ENCODE assay signal across 19 cellular contexts in genomic region chr10:87896216-87896615, GRCh38. TPM values are rescaled to one million over a fixed set of nuclear protein-coding genes. Genes with fewer than 3 reads are reported as not detected.
DNase-seq lines count a peak whose midpoint lies in the region; ATAC-seq and TF ChIP-seq lines count a peak whose summit lies in the region.
"Had no signal": no experiment of that assay in that cellular context is flagged by ENCODE, and none has a peak within 500 bp of the region (broad histone marks: within the 10 kb centered on the region; RNA-seq: fewer than 3 reads in every experiment).

No MANE protein-coding gene starts in this region.

- WGBS in gastroesophageal sphincter (ENCODE audit: low coverage in 1 of 2), 2 donors = 39 to 62% methylated on average over 2 of the region's 2 CpGs

- H3K9me3 Mint-ChIP-seq in CD4-positive, alpha-beta T cell = peaks cover 2% of the 10 kb centered on the region
- peaks cover 48% of the 10 kb centered on the region for H3K9me3 Mint-ChIP-seq in nephron progenitor cell

- no peak for ATAC-seq in CD4-positive, alpha-beta T cell (ENCODE audit: poor library complexity)
- ATAC-seq in HG03280 (IDR thresholded peaks at IDR 0.05; ENCODE audit: unreplicated experiment) (no peak), gastroesophageal sphincter (no peak)

- no peaks in the 10 kb centered on the region for H3K27me3 ChIP-seq in CD4-positive, alpha-beta T cell (ENCODE audit: control insufficient read depth, insufficient read depth, low read length)
- H3K27me3 ChIP-seq in ascending aorta = no peaks in the 10 kb centered on the region
- no peaks in the 10 kb centered on the region for H3K27me3 ChIP-seq in gastroesophageal sphincter
- H3K27me3 ChIP-seq: BLaER1 treated with 17β-estradiol and CSF1 and Interleukin-3, amounts not matched to agents 10 nM and 100 nM; SJSA1 had no signal

- peaks cover 0 to 41% of the 10 kb centered on the region in 2 donors for H3K4me1 ChIP-seq in ascending aorta
- H3K4me1 ChIP-seq in gastroesophageal sphincter = peaks cover 0 to 39% (median 2%) of the 10 kb centered on the region in 3 donors
- H3K4me1 ChIP-seq: SJSA1 had no signal

- peaks cover 94% of the 10 kb centered on the region for H3K36me3 Mint-ChIP-seq in CD4-positive, alpha-beta T cell (ENCODE audit: low read depth)
- peaks cover 88% of the 10 kb centered on the region for H3K36me3 Mint-ChIP-seq in nephron progenitor cell (ENCODE audit: low read depth)

- no peak for TF ChIP-seq EP300 in gastroesophageal sphincter (IDR thresholded peaks at IDR 0.05)

- intact Hi-C loops in CD4-positive, alpha-beta T cell (cut with DNase I, micrococcal nuclease) = no loop called here
- intact Hi-C loops in ascending aorta (cut with DNase I) = loop anchor here (5.0 kb wide), 1 partner anchor 34 kb away; the partner anchor contains the start of genes KLLN and PTEN

- POLR2A ChIA-PET in CD4-positive, alpha-beta T cell (lab: Charles Lee) = interaction anchor here (0.7 to 1.1 kb wide), 2 partner anchors 14 to 20 kb away, joined by 3 to 5 read pairs; no protein-coding TSS in a partner anchor

- no peak overlapping the region for H3K4me3 Mint-ChIP-seq in CD4-positive, alpha-beta T cell
- H3K4me3 Mint-ChIP-seq in nephron progenitor cell = no peak overlapping the region

- peaks cover 72% of the 10 kb centered on the region for H3K4me1 Mint-ChIP-seq in CD4-positive, alpha-beta T cell (ENCODE audit: low read depth)
- no peaks in the 10 kb centered on the region for H3K4me1 Mint-ChIP-seq in nephron progenitor cell

- H3K27ac ChIP-seq in CD4-positive, alpha-beta T cell (ENCODE audit: low read depth, low read length) = no peak overlapping the region
- H3K27ac ChIP-seq in ascending aorta = peak overlapping the region; percentile 74 to 81
- no peak overlapping the region for H3K27ac ChIP-seq in gastroesophageal sphincter
- H3K27ac ChIP-seq: 22Rv1; BLaER1 treated with 17β-estradiol and CSF1 and Interleukin-3, amounts not matched to agents 10 nM and 100 nM; SJSA1 had no signal

- H3K9me3 ChIP-seq in CD4-positive, alpha-beta T cell (ENCODE audit: control insufficient read depth, low read length) = no peaks in the 10 kb centered on the region
- H3K9me3 ChIP-seq in ascending aorta (peaks cover 0 to 25% of the 10 kb centered on the region in 2 donors), gastroesophageal sphincter (no peaks in the 10 kb centered on the region)
- H3K9me3 ChIP-seq: SJSA1 had no signal

- H3K36me3 ChIP-seq in ascending aorta = peaks cover 0 to 11% of the 10 kb centered on the region in 2 donors
- H3K36me3 ChIP-seq in gastroesophageal sphincter = peaks cover 0 to 6% of the 10 kb centered on the region in 2 donors

- H3K4me3 ChIP-seq in ascending aorta = peak overlapping the region in 1 of 2 donors; percentile 8
- no peak overlapping the region for H3K4me3 ChIP-seq in gastroesophageal sphincter
- H3K4me3 ChIP-seq: BLaER1 treated with 17β-estradiol and CSF1 and Interleukin-3, amounts not matched to agents 10 nM and 100 nM; SJSA1 had no signal

- CTCF ChIA-PET in CD4-positive, alpha-beta T cell (lab: Charles Lee) = no interaction called here

- peak overlapping the region; percentile 74 for H3K27ac Mint-ChIP-seq in CD4-positive, alpha-beta T cell
- peak overlapping the region; percentile 36 for H3K27ac Mint-ChIP-seq in nephron progenitor cell

- no peak for TF ChIP-seq CTCF in CD4-positive, alpha-beta T cell (IDR thresholded peaks at IDR 0.05)
- no peak for TF ChIP-seq CTCF in ascending aorta (IDR thresholded peaks at IDR 0.05)
- TF ChIP-seq CTCF in nephron progenitor cell (IDR thresholded peaks at IDR 0.05) = no peak
- TF ChIP-seq CTCF in gastroesophageal sphincter (IDR thresholded peaks at IDR 0.05) = no peak

- DNase-seq in NCI-H1417 (lab: John Stamatoyannopoulos, UW) = peak in 2 of 3 experiments; percentile 1 to 71
- no peak for DNase-seq in NCI-H1417 treated with DMSO at 0.1 percent for 48 hours (lab: John Stamatoyannopoulos, UW)
- no peak for DNase-seq in CD4-positive, alpha-beta T cell
- DNase-seq in ascending aorta (ENCODE audit: low spot score in 2 of 2) = no peak
- DNase-seq in nephron progenitor cell = no peak
- no peak for DNase-seq in A172 (ENCODE audit: low spot score)
- DNase-seq: DMS79, Kasumi-1, MM.1S, NCI-H1092 treated with DMSO at 0.1 percent for 48 hours, NCI-H187 treated with DMSO at 0.1 percent for 48 hours, NCI-H2227 treated with DMSO at 0.1 percent for 48 hours, NCI-H524 had no signal

- TF ChIP-seq POLR2A in gastroesophageal sphincter (IDR thresholded peaks at IDR 0.05) = no peak

- no peaks in the 10 kb centered on the region for H3K27me3 Mint-ChIP-seq in CD4-positive, alpha-beta T cell
- no peaks in the 10 kb centered on the region for H3K27me3 Mint-ChIP-seq in nephron progenitor cell (ENCODE audit: low read depth, poor library complexity)

RNA-seq across cellular contexts. Expression of gene PTEN, which starts 32.8 kb away (rescaled TPM):
- total RNA-seq in CD4-positive, alpha-beta T cell = 10 to 100 TPM; 79.8 to 86.0 TPM
- total RNA-seq in ascending aorta = 96.3 TPM
- 100 to 1,000 TPM in 3 of 4 donors, 10 to 100 TPM in 1; 90.8 to 146 (median 112) TPM for total RNA-seq in gastroesophageal sphincter
- 11.3 and 11.6 TPM in 2 replicates for total RNA-seq in A172 (2014; rRNA removed; shearing (Covaris generic))
- total RNA-seq: H4 had no signal

RNA-seq across cellular contexts. Expression of gene KLLN, which starts 32.9 kb away (rescaled TPM):
- total RNA-seq in CD4-positive, alpha-beta T cell = under 1 TPM; 0.33 to 0.36 TPM
- total RNA-seq in ascending aorta (not detected), gastroesophageal sphincter (under 1 TPM in 3 of 4 donors, not detected in 1; 0.05 to 0.54 (median 0.19) TPM)
- 0.41 and 0.43 TPM in 2 replicates for total RNA-seq in A172 (2014; rRNA removed; shearing (Covaris generic))
- total RNA-seq: H4 had no signal

Comparison
In these comparisons a context has a peak if more than half of its experiments do, and no peak if none do; other contexts are left out.
1. DNase-seq: peak in NCI-H1417 (2 of 3); none in NCI-H1417 treated with DMSO at 0.1 percent for 48 hours (single experiment), CD4-positive, alpha-beta T cell (0 of 10), ascending aorta (0 of 2), nephron progenitor cell (single experiment) and A172 (single experiment).
2. H3K27ac ChIP-seq: peak in ascending aorta (2 of 2); none in CD4-positive, alpha-beta T cell (single experiment) and gastroesophageal sphincter (0 of 4).